Comparison of ENCODE assay signal across 1 cellular context in the genomic region with DNA sequence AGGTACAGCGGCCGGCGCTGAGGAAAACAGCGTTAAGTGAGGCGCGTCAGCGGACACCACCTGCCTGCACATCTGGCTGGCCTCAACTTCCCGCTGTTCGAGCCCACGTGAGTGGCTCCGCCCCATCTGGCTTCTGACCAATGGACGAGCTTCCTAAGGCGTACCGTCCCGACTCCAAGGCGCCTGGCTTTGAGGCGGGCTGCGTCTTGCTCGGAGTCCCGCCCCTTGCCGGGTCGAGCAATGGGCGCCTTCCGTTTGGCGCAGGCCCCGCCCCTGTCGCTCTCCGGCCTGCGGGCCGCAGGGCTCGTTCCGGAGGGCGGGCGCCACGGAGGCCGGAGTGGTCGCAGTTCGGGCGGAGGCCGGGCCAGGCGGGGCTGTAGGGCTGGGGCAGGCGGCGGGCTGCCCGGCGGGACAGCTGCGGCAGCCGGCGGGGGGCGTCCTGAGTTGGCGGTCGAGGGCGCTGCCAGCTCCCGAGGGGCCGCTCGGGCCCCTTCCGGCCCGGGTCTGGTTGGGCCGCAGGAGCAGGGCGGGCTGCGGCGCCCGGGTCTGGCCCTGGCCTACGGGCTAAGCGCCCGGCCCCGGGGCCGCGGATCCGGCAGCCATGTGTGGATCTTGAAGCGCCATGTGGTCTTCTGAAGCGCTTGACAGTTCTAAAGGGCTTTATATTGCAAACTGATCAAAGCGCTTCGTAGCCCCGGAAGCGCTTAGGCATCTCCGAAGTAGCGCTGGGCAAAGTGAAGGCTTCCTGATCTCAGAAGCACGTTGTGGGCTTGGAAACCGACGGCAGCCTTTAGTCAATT.
TF ChIP-seq lines count a peak whose summit lies in the region.

Gene TATDN2 (plus strand): TSS at position 276 of the 800 bp plus-strand sequence. CDS start 742 bp downstream, outside the sequence.

TF ChIP-seq in GM12878, 131 proteins besides CTCF, POLR2A, EP300 and RAD21 (continued from another document and continues in another):
- TF ChIP-seq, protein P1, sequence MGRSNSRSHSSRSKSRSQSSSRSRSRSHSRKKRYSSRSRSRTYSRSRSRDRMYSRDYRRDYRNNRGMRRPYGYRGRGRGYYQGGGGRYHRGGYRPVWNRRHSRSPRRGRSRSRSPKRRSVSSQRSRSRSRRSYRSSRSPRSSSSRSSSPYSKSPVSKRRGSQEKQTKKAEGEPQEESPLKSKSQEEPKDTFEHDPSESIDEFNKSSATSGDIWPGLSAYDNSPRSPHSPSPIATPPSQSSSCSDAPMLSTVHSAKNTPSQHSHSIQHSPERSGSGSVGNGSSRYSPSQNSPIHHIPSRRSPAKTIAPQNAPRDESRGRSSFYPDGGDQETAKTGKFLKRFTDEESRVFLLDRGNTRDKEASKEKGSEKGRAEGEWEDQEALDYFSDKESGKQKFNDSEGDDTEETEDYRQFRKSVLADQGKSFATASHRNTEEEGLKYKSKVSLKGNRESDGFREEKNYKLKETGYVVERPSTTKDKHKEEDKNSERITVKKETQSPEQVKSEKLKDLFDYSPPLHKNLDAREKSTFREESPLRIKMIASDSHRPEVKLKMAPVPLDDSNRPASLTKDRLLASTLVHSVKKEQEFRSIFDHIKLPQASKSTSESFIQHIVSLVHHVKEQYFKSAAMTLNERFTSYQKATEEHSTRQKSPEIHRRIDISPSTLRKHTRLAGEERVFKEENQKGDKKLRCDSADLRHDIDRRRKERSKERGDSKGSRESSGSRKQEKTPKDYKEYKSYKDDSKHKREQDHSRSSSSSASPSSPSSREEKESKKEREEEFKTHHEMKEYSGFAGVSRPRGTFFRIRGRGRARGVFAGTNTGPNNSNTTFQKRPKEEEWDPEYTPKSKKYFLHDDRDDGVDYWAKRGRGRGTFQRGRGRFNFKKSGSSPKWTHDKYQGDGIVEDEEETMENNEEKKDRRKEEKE (IDR thresholded peaks at IDR 0.05) = peak; percentile 46; the same call in 1 of the 2 replicates
- peak; percentile 90 for TF ChIP-seq SP1 (IDR thresholded peaks at IDR 0.05; ENCODE audit: low read depth, low read length)
- TF ChIP-seq TCF7 (IDR thresholded peaks at IDR 0.05; ENCODE audit: borderline replicate concordance) = no peak
- no peak for TF ChIP-seq NFIC (IDR thresholded peaks at IDR 0.05; ENCODE audit: low read depth, low read length)
- peak; percentile 80 for TF ChIP-seq KLF5 (IDR thresholded peaks at IDR 0.05; ENCODE audit: partially characterized antibody)
- TF ChIP-seq ZBTB33 (IDR thresholded peaks at IDR 0.05) = no peak
- peak; percentile 54; the same call in 1 of the 2 replicates for TF ChIP-seq ZNF217 (IDR thresholded peaks at IDR 0.05)
- TF ChIP-seq PML (IDR thresholded peaks at IDR 0.05; ENCODE audit: low read length) = peak; percentile 55; the same call in 1 of the 2 replicates
- peak; percentile 74 for TF ChIP-seq NR2F1 (conservative IDR thresholded peaks at IDR 0.05)
- TF ChIP-seq NBN (IDR thresholded peaks at IDR 0.05) = 0 out of 2 replicates have a peak, but pooled peaks have one; percentile 56
- TF ChIP-seq, protein P2, sequence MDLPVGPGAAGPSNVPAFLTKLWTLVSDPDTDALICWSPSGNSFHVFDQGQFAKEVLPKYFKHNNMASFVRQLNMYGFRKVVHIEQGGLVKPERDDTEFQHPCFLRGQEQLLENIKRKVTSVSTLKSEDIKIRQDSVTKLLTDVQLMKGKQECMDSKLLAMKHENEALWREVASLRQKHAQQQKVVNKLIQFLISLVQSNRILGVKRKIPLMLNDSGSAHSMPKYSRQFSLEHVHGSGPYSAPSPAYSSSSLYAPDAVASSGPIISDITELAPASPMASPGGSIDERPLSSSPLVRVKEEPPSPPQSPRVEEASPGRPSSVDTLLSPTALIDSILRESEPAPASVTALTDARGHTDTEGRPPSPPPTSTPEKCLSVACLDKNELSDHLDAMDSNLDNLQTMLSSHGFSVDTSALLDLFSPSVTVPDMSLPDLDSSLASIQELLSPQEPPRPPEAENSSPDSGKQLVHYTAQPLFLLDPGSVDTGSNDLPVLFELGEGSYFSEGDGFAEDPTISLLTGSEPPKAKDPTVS (IDR thresholded peaks at IDR 0.05; ENCODE audit: low read depth, low read length) = no peak
- peak; percentile 38 for TF ChIP-seq MYC (IDR thresholded peaks at IDR 0.05; ENCODE audit: insufficient read depth, insufficient read length, insufficient replicate concordance, low read length, severe bottlenecking)
- TF ChIP-seq NKRF (conservative IDR thresholded peaks at IDR 0.05) = peak; percentile 86
- no peak for TF ChIP-seq SREBF2 (IDR thresholded peaks at IDR 0.05; ENCODE audit: low read length)
- TF ChIP-seq IKZF1 (conservative IDR thresholded peaks at IDR 0.05) = peak; percentile 80
- TF ChIP-seq RFX5 (IDR thresholded peaks at IDR 0.05; ENCODE audit: low read depth, low read length) = peak; percentile 76
- TF ChIP-seq ZNF207 (IDR thresholded peaks at IDR 0.05; ENCODE audit: borderline replicate concordance) = no peak
- peak; percentile 95 for TF ChIP-seq TCF12 (IDR thresholded peaks at IDR 0.05; ENCODE audit: low read depth, low read length)
- TF ChIP-seq HDGF (IDR thresholded peaks at IDR 0.05) = peak; percentile 93
- no peak for TF ChIP-seq ATF2 (IDR thresholded peaks at IDR 0.05; ENCODE audit: low read length)
- TF ChIP-seq, protein P3, sequence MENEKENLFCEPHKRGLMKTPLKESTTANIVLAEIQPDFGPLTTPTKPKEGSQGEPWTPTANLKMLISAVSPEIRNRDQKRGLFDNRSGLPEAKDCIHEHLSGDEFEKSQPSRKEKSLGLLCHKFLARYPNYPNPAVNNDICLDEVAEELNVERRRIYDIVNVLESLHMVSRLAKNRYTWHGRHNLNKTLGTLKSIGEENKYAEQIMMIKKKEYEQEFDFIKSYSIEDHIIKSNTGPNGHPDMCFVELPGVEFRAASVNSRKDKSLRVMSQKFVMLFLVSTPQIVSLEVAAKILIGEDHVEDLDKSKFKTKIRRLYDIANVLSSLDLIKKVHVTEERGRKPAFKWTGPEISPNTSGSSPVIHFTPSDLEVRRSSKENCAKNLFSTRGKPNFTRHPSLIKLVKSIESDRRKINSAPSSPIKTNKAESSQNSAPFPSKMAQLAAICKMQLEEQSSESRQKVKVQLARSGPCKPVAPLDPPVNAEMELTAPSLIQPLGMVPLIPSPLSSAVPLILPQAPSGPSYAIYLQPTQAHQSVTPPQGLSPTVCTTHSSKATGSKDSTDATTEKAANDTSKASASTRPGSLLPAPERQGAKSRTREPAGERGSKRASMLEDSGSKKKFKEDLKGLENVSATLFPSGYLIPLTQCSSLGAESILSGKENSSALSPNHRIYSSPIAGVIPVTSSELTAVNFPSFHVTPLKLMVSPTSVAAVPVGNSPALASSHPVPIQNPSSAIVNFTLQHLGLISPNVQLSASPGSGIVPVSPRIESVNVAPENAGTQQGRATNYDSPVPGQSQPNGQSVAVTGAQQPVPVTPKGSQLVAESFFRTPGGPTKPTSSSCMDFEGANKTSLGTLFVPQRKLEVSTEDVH (IDR thresholded peaks at IDR 0.05; ENCODE audit: low read depth, partially characterized antibody) = no peak
- TF ChIP-seq E2F4 (IDR thresholded peaks at IDR 0.05; ENCODE audit: low read depth, low read length) = peak; percentile 58
- TF ChIP-seq SMARCA5 (IDR thresholded peaks at IDR 0.05) = peak; percentile 61
- TF ChIP-seq, protein P4, sequence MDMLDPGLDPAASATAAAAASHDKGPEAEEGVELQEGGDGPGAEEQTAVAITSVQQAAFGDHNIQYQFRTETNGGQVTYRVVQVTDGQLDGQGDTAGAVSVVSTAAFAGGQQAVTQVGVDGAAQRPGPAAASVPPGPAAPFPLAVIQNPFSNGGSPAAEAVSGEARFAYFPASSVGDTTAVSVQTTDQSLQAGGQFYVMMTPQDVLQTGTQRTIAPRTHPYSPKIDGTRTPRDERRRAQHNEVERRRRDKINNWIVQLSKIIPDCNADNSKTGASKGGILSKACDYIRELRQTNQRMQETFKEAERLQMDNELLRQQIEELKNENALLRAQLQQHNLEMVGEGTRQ (IDR thresholded peaks at IDR 0.05; ENCODE audit: borderline replicate concordance, low read depth, low read length) = peak; percentile 66
- TF ChIP-seq POLR2AphosphoS2 (IDR thresholded peaks at IDR 0.05; ENCODE audit: low read depth, low read length) = peak; percentile 67; the same call in 1 of the 2 replicates
- TF ChIP-seq, protein P5, sequence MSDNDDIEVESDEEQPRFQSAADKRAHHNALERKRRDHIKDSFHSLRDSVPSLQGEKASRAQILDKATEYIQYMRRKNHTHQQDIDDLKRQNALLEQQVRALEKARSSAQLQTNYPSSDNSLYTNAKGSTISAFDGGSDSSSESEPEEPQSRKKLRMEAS (IDR thresholded peaks at IDR 0.05; ENCODE audit: low read depth, low read length) = peak; percentile 93
- TF ChIP-seq GATAD2B (conservative IDR thresholded peaks at IDR 0.05; ENCODE audit: low read depth) = peak; percentile 94
- TF ChIP-seq CHD2 (IDR thresholded peaks at IDR 0.05; ENCODE audit: borderline replicate concordance, low read depth, low read length) = 0 out of 2 replicates have a peak, but pooled peaks have one; percentile 53
- TF ChIP-seq CREB1 (IDR thresholded peaks at IDR 0.05; ENCODE audit: low read depth) = peak; percentile 80
- TF ChIP-seq RELB (IDR thresholded peaks at IDR 0.05; ENCODE audit: low read depth) = peak; percentile 23; the same call in 1 of the 2 replicates
- TF ChIP-seq, protein P6, sequence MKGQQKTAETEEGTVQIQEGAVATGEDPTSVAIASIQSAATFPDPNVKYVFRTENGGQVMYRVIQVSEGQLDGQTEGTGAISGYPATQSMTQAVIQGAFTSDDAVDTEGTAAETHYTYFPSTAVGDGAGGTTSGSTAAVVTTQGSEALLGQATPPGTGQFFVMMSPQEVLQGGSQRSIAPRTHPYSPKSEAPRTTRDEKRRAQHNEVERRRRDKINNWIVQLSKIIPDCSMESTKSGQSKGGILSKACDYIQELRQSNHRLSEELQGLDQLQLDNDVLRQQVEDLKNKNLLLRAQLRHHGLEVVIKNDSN (IDR thresholded peaks at IDR 0.05; ENCODE audit: borderline replicate concordance, extremely low read length, insufficient read depth, low read depth, low read length) = peak; percentile 80
- TF ChIP-seq FOXK2 (IDR thresholded peaks at IDR 0.05) = no peak
- TF ChIP-seq RAD51 (IDR thresholded peaks at IDR 0.05) = peak; percentile 79
- peak; percentile 30; the same call in 1 of the 2 replicates for TF ChIP-seq RUNX3 (IDR thresholded peaks at IDR 0.05; ENCODE audit: low read length)
- TF ChIP-seq ZSCAN29 (IDR thresholded peaks at IDR 0.05) = peak; percentile 66; the same call in 1 of the 2 replicates
- TF ChIP-seq ASH2L (IDR thresholded peaks at IDR 0.05; ENCODE audit: borderline replicate concordance, low read depth) = 0 out of 2 replicates have a peak, but pooled peaks have one; percentile 25
- no peak for TF ChIP-seq SREBF1 (IDR thresholded peaks at IDR 0.05; ENCODE audit: low read length)
- peak; percentile 11; the same call in 1 of the 2 replicates for TF ChIP-seq CREM (IDR thresholded peaks at IDR 0.05; ENCODE audit: low read depth)
- TF ChIP-seq YY1 (IDR thresholded peaks at IDR 0.05; ENCODE audit: low read depth, low read length) = peak; percentile 37; the same call in 1 of the 2 replicates
